1 cellular context compared by ENCODE assay signal in genomic region chr2:112645396-112646101, GRCh38.
TF ChIP-seq lines count a peak whose summit lies in the region.

Gene SLC20A1, plus strand, starts transcription at chr2:112645939. Its CDS starts 890 bp downstream, at chr2:112646829.

TF ChIP-seq in SK-N-SH, 30 proteins besides CTCF, POLR2A, EP300 and RAD21 (continued from another document):
- TF ChIP-seq TEAD4 (IDR thresholded peaks at IDR 0.05; ENCODE audit: borderline replicate concordance, insufficient read depth), result no peak
- TF ChIP-seq MXI1 (IDR thresholded peaks at IDR 0.05; ENCODE audit: low read depth, low read length), result peak; percentile 96
- no peak for TF ChIP-seq JUND (IDR thresholded peaks at IDR 0.05)
- 0 out of 2 replicates have a peak, but pooled peaks have one; percentile 22 for TF ChIP-seq NRF1 (IDR thresholded peaks at IDR 0.05; ENCODE audit: low read depth, low read length)
- TF ChIP-seq EZH2phosphoT487 (IDR thresholded peaks at IDR 0.05; ENCODE audit: borderline replicate concordance, low read depth), result no peak
- peak; percentile 89 for TF ChIP-seq YY1 (IDR thresholded peaks at IDR 0.05; ENCODE audit: low read depth)
- no peak for TF ChIP-seq FOXM1 (IDR thresholded peaks at IDR 0.05; ENCODE audit: low read depth)
- peak; percentile 75 for TF ChIP-seq USF1 (IDR thresholded peaks at IDR 0.05; ENCODE audit: borderline replicate concordance, low read depth)
- TF ChIP-seq FOXJ3 (CRISPR knock-in tag; IDR thresholded peaks at IDR 0.05), result no peak
- TF ChIP-seq FOSL2 (IDR thresholded peaks at IDR 0.05; ENCODE audit: borderline replicate concordance, low read depth), result no peak
- no peak for TF ChIP-seq RXRA (IDR thresholded peaks at IDR 0.05; ENCODE audit: borderline replicate concordance, low read depth)
- no peak for TF ChIP-seq NFIC (IDR thresholded peaks at IDR 0.05; ENCODE audit: borderline replicate concordance)
- TF ChIP-seq IRF3 (IDR thresholded peaks at IDR 0.05; ENCODE audit: low read depth, low read length), result no peak
- TF ChIP-seq ZBTB33 (IDR thresholded peaks at IDR 0.05; ENCODE audit: borderline replicate concordance, low read depth), result no peak
- no peak for TF ChIP-seq MEF2A (IDR thresholded peaks at IDR 0.05; ENCODE audit: borderline replicate concordance, low read depth)
- TF ChIP-seq GATA2 (CRISPR knock-in tag; IDR thresholded peaks at IDR 0.05), result no peak
- TF ChIP-seq SIN3A (IDR thresholded peaks at IDR 0.05; ENCODE audit: borderline replicate concordance, low read depth, low read length), result peak; percentile 28
- TF ChIP-seq RFX5 (IDR thresholded peaks at IDR 0.05; ENCODE audit: low read length), result no peak
- peak; percentile 45; the same call in 1 of the 2 replicates for TF ChIP-seq MAX (IDR thresholded peaks at IDR 0.05; ENCODE audit: low read depth)
- TF ChIP-seq SMC3 (IDR thresholded peaks at IDR 0.05; ENCODE audit: low read depth, low read length), result peak; percentile 17; the same call in 1 of the 2 replicates
